ENCODE assay signal across 22 cellular contexts in the genomic region with DNA sequence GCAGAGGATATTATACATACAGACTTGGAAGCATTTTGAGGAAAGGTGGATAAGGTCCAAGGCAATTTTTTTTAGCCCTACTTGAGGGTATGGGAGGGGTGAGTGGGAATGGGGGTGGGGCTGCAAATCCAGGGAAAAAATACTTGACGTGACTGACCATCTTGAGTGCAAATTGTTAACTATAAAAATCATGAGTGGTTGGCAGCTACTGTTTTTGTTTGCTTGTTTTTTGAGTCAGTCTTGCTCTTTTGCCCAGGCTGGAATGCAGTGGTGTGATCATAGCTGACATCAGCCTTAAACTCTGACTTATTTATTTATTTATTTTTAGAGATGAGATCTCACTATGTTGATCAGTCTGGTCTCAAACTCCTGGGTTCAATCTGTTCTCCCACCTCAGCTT.
A peak's percentile ranks its signal among the peaks of the same experiment; 100 is the strongest.
DNase-seq lines count a peak whose midpoint lies in the region; ATAC-seq, FAIRE-seq and TF ChIP-seq lines count a peak whose summit lies in the region.
"Had no signal": no experiment of that assay in that cellular context is flagged by ENCODE, and none has a peak within 500 bp of the region (broad histone marks: within the 10 kb centered on the region; RNA-seq: fewer than 3 reads in every experiment).

No MANE protein-coding gene starts in this region.

- TF ChIP-seq EP300 in gastroesophageal sphincter (IDR thresholded peaks at IDR 0.05) = no peak

- ATAC-seq in gastroesophageal sphincter (no peak), aorta (ENCODE audit: low FRiP score) (no peak), HG02623 (IDR thresholded peaks at IDR 0.05; ENCODE audit: unreplicated experiment) (no peak)
- ATAC-seq: SK-N-SH treated with all-trans-retinoic acid at 6 μM for 48 hours had no signal

- WGBS in gastroesophageal sphincter (ENCODE audit: low coverage in 1 of 2), 2 donors = 0 to 30% methylated on average over 1 of the region's 1 CpG
- WGBS in aorta, 2 donors = 25 to 48% methylated on average over 1 of the region's 1 CpG

- peaks cover 2% of the 10 kb centered on the region for H3K9me3 ChIP-seq in astrocyte (ENCODE audit: insufficient read depth, low read depth, low read length)
- H3K9me3 ChIP-seq in gastroesophageal sphincter = no peaks in the 10 kb centered on the region
- H3K9me3 ChIP-seq in skeletal muscle satellite cell (replicated peaks; ENCODE audit: low read length) = peaks cover 2% of the 10 kb centered on the region
- peaks cover 1% of the 10 kb centered on the region for H3K9me3 ChIP-seq in aorta (ENCODE audit: control insufficient read depth, low read length)
- H3K9me3 ChIP-seq: Caco-2, sigmoid colon, thoracic aorta had no signal

- H2AFZ ChIP-seq in astrocyte (ENCODE audit: low read depth, low read length) = no peak overlapping the region

- no peak overlapping the region for H3K4me3 Mint-ChIP-seq in astrocyte (ENCODE audit: unreplicated experiment)
- H3K4me3 Mint-ChIP-seq: dendritic cell treated with granulocyte-macrophage colony-stimulating factor and Interleukin-4, amounts not matched to agents 40 ng/mL and 50 ng/mL, for 4 days had no signal

- peaks cover 28% of the 10 kb centered on the region for H3K4me1 Mint-ChIP-seq in astrocyte (ENCODE audit: low read depth, unreplicated experiment)

- H3K27me3 ChIP-seq in astrocyte (ENCODE audit: insufficient read depth, low read length) (no peaks in the 10 kb centered on the region), gastroesophageal sphincter (no peaks in the 10 kb centered on the region), skeletal muscle satellite cell (ENCODE audit: control insufficient read depth, insufficient read depth, low read length) (no peaks in the 10 kb centered on the region), aorta (ENCODE audit: control insufficient read depth in 1 of 2, insufficient read depth in 2 of 2, low read length in 1 of 2) (no peaks in the 10 kb centered on the region)
- H3K27me3 ChIP-seq: sigmoid colon had no signal

- TF ChIP-seq POLR2A in gastroesophageal sphincter (IDR thresholded peaks at IDR 0.05) = no peak

- H4K20me1 ChIP-seq in astrocyte (ENCODE audit: insufficient read depth, low read length) = no peaks in the 10 kb centered on the region

- H3K36me3 ChIP-seq in astrocyte (ENCODE audit: insufficient read depth, low read length) (no peaks in the 10 kb centered on the region), gastroesophageal sphincter (no peaks in the 10 kb centered on the region), skeletal muscle satellite cell (ENCODE audit: insufficient read depth, low read length) (no peaks in the 10 kb centered on the region), aorta (ENCODE audit: control insufficient read depth in 1 of 2, insufficient read depth in 2 of 2, low read length in 1 of 2) (no peaks in the 10 kb centered on the region)
- H3K36me3 ChIP-seq: sigmoid colon, thoracic aorta had no signal

- intact Hi-C loops in aorta (cut with DNase I) = no loop called here

- no peaks in the 10 kb centered on the region for H3K27me3 Mint-ChIP-seq in astrocyte (ENCODE audit: low read depth, unreplicated experiment)
- H3K27me3 Mint-ChIP-seq: dendritic cell treated with granulocyte-macrophage colony-stimulating factor and Interleukin-4, amounts not matched to agents 40 ng/mL and 50 ng/mL, for 4 days had no signal

- no peak overlapping the region for H3K4me3 ChIP-seq in astrocyte (ENCODE audit: insufficient read depth, low read depth, low read length)
- H3K4me3 ChIP-seq in gastroesophageal sphincter = no peak overlapping the region
- H3K4me3 ChIP-seq in skeletal muscle satellite cell (ENCODE audit: low read length) = peak overlapping the region; percentile 32
- no peak overlapping the region for H3K4me3 ChIP-seq in aorta (ENCODE audit: low read length in 2 of 2)
- H3K4me3 ChIP-seq: sigmoid colon, thoracic aorta had no signal

- H3K36me3 Mint-ChIP-seq in astrocyte (ENCODE audit: low read depth, unreplicated experiment) = peaks cover 4% of the 10 kb centered on the region

- no peak for TF ChIP-seq CTCF in astrocyte (IDR thresholded peaks at IDR 0.05; ENCODE audit: insufficient read depth, low read depth, low read length)
- TF ChIP-seq CTCF in gastroesophageal sphincter (IDR thresholded peaks at IDR 0.05) = no peak

- H3K4me1 ChIP-seq in astrocyte (ENCODE audit: insufficient read depth, low read length) (peaks cover 29% of the 10 kb centered on the region), gastroesophageal sphincter (peaks cover 0 to 11% (median 7%) of the 10 kb centered on the region in 3 donors), skeletal muscle satellite cell (ENCODE audit: control insufficient read depth, insufficient read depth, low read length) (peaks cover 40% of the 10 kb centered on the region), aorta (ENCODE audit: control insufficient read depth in 1 of 2, insufficient read depth in 2 of 2, low read length in 2 of 2) (no peaks in the 10 kb centered on the region)

- H3K9me3 Mint-ChIP-seq in astrocyte (ENCODE audit: unreplicated experiment) = peaks cover 8% of the 10 kb centered on the region

- H3K27ac ChIP-seq in astrocyte (ENCODE audit: low read depth, low read length) (peak overlapping the region; percentile 85), gastroesophageal sphincter (peak overlapping the region in 3 of 4 donors; percentile 8 to 67 (median 64)), aorta (ENCODE audit: low read depth in 1 of 2, low read length in 2 of 2) (no peak overlapping the region)
- H3K27ac ChIP-seq: thoracic aorta had no signal

- H3K9ac ChIP-seq in astrocyte (ENCODE audit: low read length) (peak overlapping the region; percentile 56), skeletal muscle satellite cell (ENCODE audit: low read depth, low read length) (peak overlapping the region; percentile 55)

- H3K79me2 ChIP-seq in astrocyte (ENCODE audit: insufficient read depth, low read length) = no peaks in the 10 kb centered on the region

- H3K4me2 ChIP-seq in astrocyte (ENCODE audit: low read length) = peak overlapping the region; percentile 48
- peak overlapping the region; percentile 49 for H3K4me2 ChIP-seq in skeletal muscle satellite cell (ENCODE audit: low read length)

- peak; percentile 23 for DNase-seq in HS-5 (ENCODE audit: low read depth)
- DNase-seq in astrocyte (ENCODE audit: low read depth) = peak; percentile 77
- no peak for DNase-seq in aorta
- no peak for DNase-seq in stimulated activated CD4-positive, alpha-beta T cell treated with anti-CD3 and anti-CD28 coated beads, Interleukin-4, amount 100 ng/mL, for 24 hours
- DNase-seq in putamen (ENCODE audit: low spot score) = no peak
- DNase-seq: activated CD4-positive, alpha-beta T cell treated with anti-CD3 and anti-CD28 coated beads for 4 hours; activated effector memory CD4-positive, alpha-beta T cell treated with anti-CD3 and anti-CD28 coated beads, Interleukin-2, amount 50 U/mL, for 16 hours; AML-193; amygdala; Caco-2; NCI-H2029; NCI-H526; occipital lobe; OCI-M1; sigmoid colon had no signal

- FAIRE-seq in astrocyte (lab: Jason Lieb, UNC) = no peak
- FAIRE-seq: GM12891 had no signal

- H3K27ac Mint-ChIP-seq in astrocyte (ENCODE audit: unreplicated experiment) = peak overlapping the region; percentile 67
- H3K27ac Mint-ChIP-seq: dendritic cell treated with granulocyte-macrophage colony-stimulating factor and Interleukin-4, amounts not matched to agents 40 ng/mL and 50 ng/mL, for 4 days had no signal

Comparison
In these comparisons a context has a peak if more than half of its experiments do, and no peak if none do; other contexts are left out.
1. DNase-seq: peak in HS-5 (single experiment) and astrocyte (single experiment); none in aorta (0 of 2), stimulated activated CD4-positive, alpha-beta T cell treated with anti-CD3 and anti-CD28 coated beads, Interleukin-4, amount 100 ng/mL, for 24 hours (single experiment) and putamen (single experiment).
2. H3K27ac ChIP-seq: peak in astrocyte (single experiment) and gastroesophageal sphincter (3 of 4); none in aorta (0 of 2).